10 cellular contexts compared by ENCODE assay signal in genomic region chr10:99983280-99983988, GRCh38.
DNase-seq lines count a peak whose midpoint lies in the region; ATAC-seq, FAIRE-seq and TF ChIP-seq lines count a peak whose summit lies in the region.
"Had no signal": no experiment of that assay in that cellular context is flagged by ENCODE, and none has a peak within 500 bp of the region (broad histone marks: within the 10 kb centered on the region; RNA-seq: fewer than 3 reads in every experiment).

No MANE protein-coding gene starts in this region.

- no peaks in the 10 kb centered on the region for H3K36me3 Mint-ChIP-seq in activated naive CD8-positive, alpha-beta T cell treated with anti-CD3 and anti-CD28 coated beads, Interleukin-2, amount 50 U/mL, for 24 hours (ENCODE audit: low read depth)
- H3K36me3 Mint-ChIP-seq: activated naive CD8-positive, alpha-beta T cell treated with anti-CD3 and anti-CD28 coated beads, Interleukin-2, amount 10 ng/mL, durations not matched to agents 7 days and 5 days had no signal

- H3K27me3 Mint-ChIP-seq in activated naive CD8-positive, alpha-beta T cell treated with anti-CD3 and anti-CD28 coated beads, Interleukin-2, amount 50 U/mL, for 24 hours = no peaks in the 10 kb centered on the region
- H3K27me3 Mint-ChIP-seq: activated naive CD8-positive, alpha-beta T cell treated with anti-CD3 and anti-CD28 coated beads, Interleukin-2, amount 10 ng/mL, durations not matched to agents 7 days and 5 days had no signal

- no peak for FAIRE-seq in H54 (lab: Jason Lieb, UNC)

- H3K4me1 Mint-ChIP-seq in activated naive CD8-positive, alpha-beta T cell treated with anti-CD3 and anti-CD28 coated beads, Interleukin-2, amount 50 U/mL, for 24 hours = peaks cover 21% of the 10 kb centered on the region
- H3K4me1 Mint-ChIP-seq: activated naive CD8-positive, alpha-beta T cell treated with anti-CD3 and anti-CD28 coated beads, Interleukin-2, amount 10 ng/mL, durations not matched to agents 7 days and 5 days had no signal

- ATAC-seq in SK-N-SH treated with all-trans-retinoic acid at 6 μM for 48 hours (peak; percentile 92), GM21786 (IDR thresholded peaks at IDR 0.05; ENCODE audit: unreplicated experiment) (no peak)
- no peak for ATAC-seq in activated naive CD8-positive, alpha-beta T cell treated with anti-CD3 and anti-CD28 coated beads, Interleukin-2, amount 50 U/mL, for 24 hours

- no peak overlapping the region for H3K27ac Mint-ChIP-seq in activated naive CD8-positive, alpha-beta T cell treated with anti-CD3 and anti-CD28 coated beads, Interleukin-2, amount 50 U/mL, for 24 hours
- H3K27ac Mint-ChIP-seq: activated naive CD8-positive, alpha-beta T cell treated with anti-CD3 and anti-CD28 coated beads, Interleukin-2, amount 10 ng/mL, durations not matched to agents 7 days and 5 days had no signal

- H3K9me3 Mint-ChIP-seq in activated naive CD8-positive, alpha-beta T cell treated with anti-CD3 and anti-CD28 coated beads, Interleukin-2, amount 50 U/mL, for 24 hours = no peaks in the 10 kb centered on the region
- H3K9me3 Mint-ChIP-seq: activated naive CD8-positive, alpha-beta T cell treated with anti-CD3 and anti-CD28 coated beads, Interleukin-2, amount 10 ng/mL, durations not matched to agents 7 days and 5 days had no signal

- DNase-seq in EL (peak; percentile 91), glomerular visceral epithelial cell (ENCODE audit: extremely low spot score) (peak; percentile 86), retina (peak; percentile 11), COLO668 (lab: John Stamatoyannopoulos, UW; ENCODE audit: unreplicated experiment) (no peak), H54 (ENCODE audit: insufficient read length, low spot score) (no peak)
- no peak for DNase-seq in activated naive CD8-positive, alpha-beta T cell treated with anti-CD3 and anti-CD28 coated beads, Interleukin-2, amount 50 U/mL, for 24 hours
- DNase-seq: activated naive CD8-positive, alpha-beta T cell treated with anti-CD3 and anti-CD28 coated beads, Interleukin-2, amount 10 ng/mL, durations not matched to agents 7 days and 5 days; NCI-H187 treated with DMSO at 0.1 percent for 48 hours had no signal

- TF ChIP-seq POLR2A in H54 (IDR thresholded peaks at IDR 0.05; ENCODE audit: low read depth, low read length) = no peak

- no peak overlapping the region for H3K4me3 Mint-ChIP-seq in activated naive CD8-positive, alpha-beta T cell treated with anti-CD3 and anti-CD28 coated beads, Interleukin-2, amount 50 U/mL, for 24 hours
- H3K4me3 Mint-ChIP-seq: activated naive CD8-positive, alpha-beta T cell treated with anti-CD3 and anti-CD28 coated beads, Interleukin-2, amount 10 ng/mL, durations not matched to agents 7 days and 5 days had no signal

TF ChIP-seq in SK-N-SH treated with all-trans-retinoic acid at 6 μM for 48 hours, 23 proteins besides CTCF, POLR2A, EP300 and RAD21:
- TF ChIP-seq CSDC2 (CRISPR knock-in tag; IDR thresholded peaks at IDR 0.05) (peak; percentile 81; the same call in 1 of the 2 replicates), TCF4 (CRISPR knock-in tag; IDR thresholded peaks at IDR 0.05; ENCODE audit: borderline replicate concordance) (no peak; the same call in 1 of the 2 replicates), TOX (CRISPR knock-in tag; IDR thresholded peaks at IDR 0.05; ENCODE audit: borderline replicate concordance) (no peak), PATZ1 (CRISPR knock-in tag; IDR thresholded peaks at IDR 0.05; ENCODE audit: borderline replicate concordance) (peak; percentile 29; the same call in 1 of the 2 replicates), SNAI2 (CRISPR knock-in tag; IDR thresholded peaks at IDR 0.05) (peak; percentile 72; the same call in 1 of the 2 replicates), ZFP3 (CRISPR knock-in tag; IDR thresholded peaks at IDR 0.05) (peak; percentile 76)

Comparison
In these comparisons a context has a peak if more than half of its experiments do, and no peak if none do; other contexts are left out.
1. DNase-seq: peak in EL (single experiment), glomerular visceral epithelial cell (single experiment) and retina (single experiment); none in COLO668 (single experiment), H54 (single experiment) and activated naive CD8-positive, alpha-beta T cell treated with anti-CD3 and anti-CD28 coated beads, Interleukin-2, amount 50 U/mL, for 24 hours (single experiment).